ENCODE assay signal across 9 cellular contexts in genomic region chr2:208407667-208408066, GRCh38. TPM values are rescaled to one million over a fixed set of nuclear protein-coding genes. Genes with fewer than 3 reads are reported as not detected.
DNase-seq lines count a peak whose midpoint lies in the region; ATAC-seq and TF ChIP-seq lines count a peak whose summit lies in the region.
"Had no signal": no experiment of that assay in that cellular context is flagged by ENCODE, and none has a peak within 500 bp of the region (broad histone marks: within the 10 kb centered on the region; RNA-seq: fewer than 3 reads in every experiment).

No MANE protein-coding gene starts in this region.

- no peaks in the 10 kb centered on the region for H3K9me3 Mint-ChIP-seq in activated CD4-positive, alpha-beta T cell treated with anti-CD3 and anti-CD28 coated beads, Interleukin-2, amount 10 ng/mL, durations not matched to agents 7 days and 5 days

- H3K27ac ChIP-seq in uterus: no peak overlapping the region
- H3K27ac ChIP-seq: BLaER1 had no signal

- no peaks in the 10 kb centered on the region for H3K9me3 ChIP-seq in uterus

- no peak overlapping the region for H3K27ac Mint-ChIP-seq in activated CD4-positive, alpha-beta T cell treated with anti-CD3 and anti-CD28 coated beads, Interleukin-2, amount 10 ng/mL, durations not matched to agents 7 days and 5 days

- peak; percentile 53 for TF ChIP-seq CTCF in choroid plexus epithelial cell (conservative IDR thresholded peaks at IDR 0.05; ENCODE audit: low read depth, low read length)
- no peak for TF ChIP-seq CTCF in uterus (IDR thresholded peaks at IDR 0.05)

- no peak overlapping the region for H3K4me3 ChIP-seq in choroid plexus epithelial cell (ENCODE audit: low read depth, low read length)
- no peak overlapping the region for H3K4me3 ChIP-seq in uterus
- H3K4me3 ChIP-seq: BLaER1 had no signal

- no peaks in the 10 kb centered on the region for H3K36me3 Mint-ChIP-seq in activated CD4-positive, alpha-beta T cell treated with anti-CD3 and anti-CD28 coated beads, Interleukin-2, amount 10 ng/mL, durations not matched to agents 7 days and 5 days (ENCODE audit: low read depth)

- no peaks in the 10 kb centered on the region for H3K27me3 ChIP-seq in uterus
- H3K27me3 ChIP-seq: BLaER1 had no signal

- CTCF ChIA-PET in activated CD4-positive, alpha-beta T cell treated with anti-CD3 and anti-CD28 coated beads, Interleukin-2, amount 10 ng/mL, durations not matched to agents 7 days and 5 days (lab: Charles Lee): interaction anchor here (0.7 kb wide), 1 partner anchor 1348 kb away, joined by 5 read pairs; no protein-coding TSS in a partner anchor

- intact Hi-C loops in uterus (cut with DNase I; ENCODE audit: low total_unique reads): no loop called here

- peaks cover 7% of the 10 kb centered on the region for H3K4me1 Mint-ChIP-seq in activated CD4-positive, alpha-beta T cell treated with anti-CD3 and anti-CD28 coated beads, Interleukin-2, amount 10 ng/mL, durations not matched to agents 7 days and 5 days

- no peaks in the 10 kb centered on the region for H3K4me1 ChIP-seq in uterus
- H3K4me1 ChIP-seq: BLaER1 had no signal

- H3K36me3 ChIP-seq in uterus: no peaks in the 10 kb centered on the region
- H3K36me3 ChIP-seq: BLaER1 had no signal

- no peak overlapping the region for H3K4me3 Mint-ChIP-seq in activated CD4-positive, alpha-beta T cell treated with anti-CD3 and anti-CD28 coated beads, Interleukin-2, amount 10 ng/mL, durations not matched to agents 7 days and 5 days

- no peak for TF ChIP-seq POLR2A in uterus (IDR thresholded peaks at IDR 0.05)

- POLR2A ChIA-PET in activated CD4-positive, alpha-beta T cell treated with anti-CD3 and anti-CD28 coated beads, Interleukin-2, amount 10 ng/mL, durations not matched to agents 7 days and 5 days (lab: Charles Lee): no interaction called here

- DNase-seq in activated CD4-positive, alpha-beta T cell treated with anti-CD3 and anti-CD28 coated beads for 48 hours: peak; percentile 12
- no peak for DNase-seq in activated CD4-positive, alpha-beta T cell treated with anti-CD3 and anti-CD28 coated beads, Interleukin-2, amount 10 ng/mL, durations not matched to agents 7 days and 5 days
- peak; percentile 54 to 72 for DNase-seq in NCI-H2081 (lab: John Stamatoyannopoulos, UW)
- DNase-seq in choroid plexus epithelial cell (ENCODE audit: low read depth): peak; percentile 46
- DNase-seq in pons (ENCODE audit: low spot score): peak; percentile 15
- no peak for DNase-seq in uterus

- ATAC-seq in GM21619 (IDR thresholded peaks at IDR 0.05; ENCODE audit: unreplicated experiment): no peak
- ATAC-seq in GM18873 (IDR thresholded peaks at IDR 0.05; ENCODE audit: low FRiP score, unreplicated experiment): no peak

- peaks cover 46% of the 10 kb centered on the region for H3K27me3 Mint-ChIP-seq in activated CD4-positive, alpha-beta T cell treated with anti-CD3 and anti-CD28 coated beads, Interleukin-2, amount 10 ng/mL, durations not matched to agents 7 days and 5 days

RNA-seq across cellular contexts. Expression of gene PTH2R, which starts 1.1 kb away (rescaled TPM):
- total RNA-seq in activated CD4-positive, alpha-beta T cell treated with anti-CD3 and anti-CD28 coated beads, Interleukin-2, amount 10 ng/mL, durations not matched to agents 7 days and 5 days: under 1 TPM in 1 of 2 experiments, not detected in 1; 0.10 TPM
- 1 to 10 TPM in 1 of 4 donors, under 1 TPM in 1, not detected in 2; 0.70 to 1.7 TPM for total RNA-seq in uterus

Comparison
In these comparisons a context has a peak if more than half of its experiments do, and no peak if none do; other contexts are left out.
1. DNase-seq: peak in activated CD4-positive, alpha-beta T cell treated with anti-CD3 and anti-CD28 coated beads for 48 hours (single experiment), NCI-H2081 (2 of 2), choroid plexus epithelial cell (single experiment) and pons (single experiment); none in activated CD4-positive, alpha-beta T cell treated with anti-CD3 and anti-CD28 coated beads, Interleukin-2, amount 10 ng/mL, durations not matched to agents 7 days and 5 days (single experiment) and uterus (0 of 2).